In the genomic region with DNA sequence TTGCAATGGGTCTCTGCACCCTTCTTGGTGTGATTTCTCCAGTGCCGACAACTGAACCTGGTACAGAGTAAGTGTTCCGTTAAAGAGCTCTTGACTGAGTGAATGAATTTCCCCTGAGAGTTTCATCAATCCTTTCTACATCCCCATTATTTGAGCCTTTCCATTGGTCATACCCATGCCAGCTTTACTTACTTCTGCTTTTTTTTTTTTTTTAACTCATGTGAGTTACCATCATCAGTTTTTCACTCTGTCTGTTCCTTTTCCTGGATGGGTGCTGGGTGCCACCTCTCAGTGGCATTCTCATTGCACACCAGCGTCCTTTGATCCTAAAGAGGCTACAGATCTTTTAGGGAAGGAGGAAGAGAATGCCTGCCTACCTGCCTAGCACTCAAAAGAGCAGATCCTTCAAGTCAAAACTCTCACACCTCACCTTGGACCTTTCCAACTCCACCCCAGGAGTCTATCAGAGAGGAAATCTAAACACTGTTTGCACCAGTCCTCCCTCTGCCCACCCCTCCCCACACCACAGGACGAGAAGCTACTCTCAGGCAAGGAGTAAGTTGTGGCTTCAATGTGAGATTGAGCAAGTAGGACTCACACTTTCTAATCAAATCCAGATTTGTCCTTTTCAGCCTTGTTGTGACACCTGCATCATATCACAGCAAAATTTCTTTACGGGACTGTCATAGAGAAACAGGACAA, we compare ENCODE assay signal across 10 cellular contexts.
A peak's percentile ranks its signal among the peaks of the same experiment; 100 is the strongest.
DNase-seq lines count a peak whose midpoint lies in the region; ATAC-seq, FAIRE-seq and TF ChIP-seq lines count a peak whose summit lies in the region.
"Had no signal": no experiment of that assay in that cellular context is flagged by ENCODE, and none has a peak within 500 bp of the region (broad histone marks: within the 10 kb centered on the region; RNA-seq: fewer than 3 reads in every experiment).

No MANE protein-coding gene starts in this region.

- H3K4me3 Mint-ChIP-seq in effector memory CD8-positive, alpha-beta T cell = no peak overlapping the region
- H3K4me3 Mint-ChIP-seq: HFFc6; T-helper 2 cell treated with Interferon-gamma antibody and Interleukin-4, amounts not matched to agents 5 μg/mL and 100 μg/mL, for 36 hours had no signal

- in situ Hi-C loops in GM13977 (cut with MboI; ENCODE audit: low pct_unique_long_range_greater_than_20kb, low sequenced_read_pairs, unreplicated experiment) = loop anchor here (25.0 kb wide), 1 partner anchor 396 kb away; no protein-coding TSS in a partner anchor

- H3K4me3 ChIP-seq in neutrophil (ENCODE audit: low read depth in 1 of 2, low read length in 1 of 2) = peak overlapping the region; percentile 80 to 93

- H3K4me1 Mint-ChIP-seq in effector memory CD8-positive, alpha-beta T cell (ENCODE audit: low read depth in 2 of 2) = peaks cover 19 to 32% of the 10 kb centered on the region in 2 donors

- TF ChIP-seq CTCF in neutrophil (IDR thresholded peaks at IDR 0.05) (no peak), GM13977 (IDR thresholded peaks at IDR 0.05; ENCODE audit: extremely low read depth, insufficient read depth, missing control alignments) (no peak)

- H3K36me3 Mint-ChIP-seq in effector memory CD8-positive, alpha-beta T cell (ENCODE audit: insufficient read depth) = peaks cover 8% of the 10 kb centered on the region

- peaks cover 95 to 100% of the 10 kb centered on the region in 2 experiments for H3K4me1 ChIP-seq in neutrophil (ENCODE audit: control insufficient read depth in 1 of 2, insufficient read depth in 1 of 2, low read depth in 1 of 2, low read length in 1 of 2)

- H3K9me3 ChIP-seq in neutrophil = no peaks in the 10 kb centered on the region

- H3K36me3 ChIP-seq in neutrophil = peaks cover 13% of the 10 kb centered on the region

- FAIRE-seq in GM18507 (lab: Jason Lieb, UNC) = peak; percentile 18

- H3K27ac ChIP-seq in neutrophil = peak overlapping the region; percentile 99

- no peak for ATAC-seq in effector memory CD8-positive, alpha-beta T cell (replicated peaks)
- ATAC-seq in GM18909 (IDR thresholded peaks at IDR 0.05; ENCODE audit: poor library complexity, unreplicated experiment) = no peak
- no peak for ATAC-seq in HG03095 (IDR thresholded peaks at IDR 0.05; ENCODE audit: unreplicated experiment)

- no peak for DNase-seq in GM18507 (ENCODE audit: extremely low spot score, insufficient read length, low read depth)
- DNase-seq in NCI-H1092 treated with DMSO at 0.1 percent for 48 hours (lab: John Stamatoyannopoulos, UW) = peak; percentile 85
- no peak for DNase-seq in effector memory CD8-positive, alpha-beta T cell
- DNase-seq in GM13977 (ENCODE audit: low spot score) = no peak
- DNase-seq: HFFc6; stimulated activated CD4-positive, alpha-beta T cell treated with anti-CD3 and anti-CD28 coated beads, Interleukin-15, amount 100 ng/mL, for 24 hours had no signal

- H3K27me3 Mint-ChIP-seq in effector memory CD8-positive, alpha-beta T cell = no peaks in the 10 kb centered on the region

- peak overlapping the region; percentile 11 to 16 for H3K27ac Mint-ChIP-seq in effector memory CD8-positive, alpha-beta T cell
- H3K27ac Mint-ChIP-seq: HFFc6; T-helper 2 cell treated with Interferon-gamma antibody and Interleukin-4, amounts not matched to agents 5 μg/mL and 100 μg/mL, for 36 hours had no signal

- H3K9me3 Mint-ChIP-seq in effector memory CD8-positive, alpha-beta T cell = no peaks in the 10 kb centered on the region
- H3K9me3 Mint-ChIP-seq: HFFc6; T-helper 2 cell treated with Interferon-gamma antibody and Interleukin-4, amounts not matched to agents 5 μg/mL and 100 μg/mL, for 36 hours had no signal

- no peaks in the 10 kb centered on the region for H3K27me3 ChIP-seq in neutrophil
